In genomic region chr16:2520784-2521577, GRCh38 we compare ENCODE assay signal across 1 cellular context.
TF ChIP-seq lines count a peak whose summit lies in the region.

No MANE protein-coding gene starts in this region.

TF ChIP-seq in liver, 16 proteins besides CTCF, POLR2A, EP300 and RAD21 (continued from another document):
- TF ChIP-seq FOXA2 (IDR thresholded peaks at IDR 0.05) (no peak), REST (IDR thresholded peaks at IDR 0.05) (no peak), EGR1 (IDR thresholded peaks at IDR 0.05; ENCODE audit: low read depth in 2 of 2) (no peak), NR2F2 (IDR thresholded peaks at IDR 0.05) (no peak), JUND (IDR thresholded peaks at IDR 0.05) (no peak), TAF1 (conservative IDR thresholded peaks at IDR 0.05) (no peak), FOXA1 (IDR thresholded peaks at IDR 0.05) (no peak), YY1 (IDR thresholded peaks at IDR 0.05) (no peak), HNF4A (conservative IDR thresholded peaks at IDR 0.05) (no peak)
TF ChIP-seq in liver: peak in this region for 0.
